8 cellular contexts compared by ENCODE assay signal in genomic region chr2:96010320-96011128, GRCh38. TPM values are rescaled to one million over a fixed set of nuclear protein-coding genes. Genes with fewer than 3 reads are reported as not detected.
A peak's percentile ranks its signal among the peaks of the same experiment; 100 is the strongest.
DNase-seq lines count a peak whose midpoint lies in the region; ATAC-seq, FAIRE-seq and TF ChIP-seq lines count a peak whose summit lies in the region.
"Not testable (repeated sequence)": the region's sequence is repeated elsewhere in the genome, so short reads cannot be mapped to it uniquely, and the experiment has no call there.

No MANE protein-coding gene starts in this region.

- not testable (repeated sequence) for FAIRE-seq in kidney (lab: Jason Lieb, UNC)

- H3K9ac ChIP-seq in Loucy (ENCODE audit: low read depth, low read length, poor library complexity, severe bottlenecking) (peak overlapping the region; percentile 67), kidney (ENCODE audit: low read length in 2 of 2) (peak overlapping the region in 1 of 2 donors; percentile 58), skeletal muscle satellite cell (ENCODE audit: low read depth, low read length) (peak overlapping the region; percentile 69)

- not testable (repeated sequence) for TF ChIP-seq CTCF in Loucy (conservative IDR thresholded peaks at IDR 0.05; ENCODE audit: low read length)
- peak; percentile 3 for TF ChIP-seq CTCF in kidney (IDR thresholded peaks at IDR 0.05; ENCODE audit: borderline replicate concordance, extremely low read depth, insufficient read depth)

- not testable (repeated sequence) for H3K9me2 ChIP-seq in Loucy (replicated peaks; ENCODE audit: low read depth, low read length)

- peak overlapping the region; percentile 81 for H2AFZ ChIP-seq in Loucy (ENCODE audit: low read length)

- intact Hi-C loops in kidney (cut with DNase I): not testable (repeated sequence)

- not testable (repeated sequence) for H3K36me3 Mint-ChIP-seq in activated CD8-positive, alpha-beta memory T cell treated with anti-CD3 and anti-CD28 coated beads, Interleukin-2, amount 10 ng/mL, durations not matched to agents 7 days and 5 days

- H3K4me3 Mint-ChIP-seq in activated CD8-positive, alpha-beta memory T cell treated with anti-CD3 and anti-CD28 coated beads, Interleukin-2, amount 10 ng/mL, durations not matched to agents 7 days and 5 days: peak overlapping the region; percentile 70

- H3K4me3 ChIP-seq in Loucy (ENCODE audit: low read length, poor library complexity, severe bottlenecking) (peak overlapping the region; percentile 73), kidney (ENCODE audit: low read length in 2 of 2) (peak overlapping the region in 1 of 2 donors; percentile 49), skeletal muscle satellite cell (ENCODE audit: low read length) (peak overlapping the region; percentile 68)

- not testable (repeated sequence) for H3K4me1 Mint-ChIP-seq in activated CD8-positive, alpha-beta memory T cell treated with anti-CD3 and anti-CD28 coated beads, Interleukin-2, amount 10 ng/mL, durations not matched to agents 7 days and 5 days

- ATAC-seq in GM18505 (IDR thresholded peaks at IDR 0.05; ENCODE audit: unreplicated experiment) (peak; percentile 99), HG02623 (IDR thresholded peaks at IDR 0.05; ENCODE audit: unreplicated experiment) (peak; percentile 93)
- ATAC-seq in activated CD8-positive, alpha-beta memory T cell treated with anti-CD3 and anti-CD28 coated beads, Interleukin-2, amount 10 ng/mL, durations not matched to agents 7 days and 5 days: peak; percentile 100

- peaks cover 22% of the 10 kb centered on the region for H3K27me3 Mint-ChIP-seq in activated CD8-positive, alpha-beta memory T cell treated with anti-CD3 and anti-CD28 coated beads, Interleukin-2, amount 10 ng/mL, durations not matched to agents 7 days and 5 days

- H3K27ac ChIP-seq in kidney (ENCODE audit: low read depth in 2 of 2, low read length in 2 of 2): peak overlapping the region; percentile 28 to 51

- H4K20me1 ChIP-seq in Loucy (ENCODE audit: insufficient read depth, low read length, poor library complexity, severe bottlenecking): not testable (repeated sequence)

- peak overlapping the region; percentile 57 for H3K27ac Mint-ChIP-seq in activated CD8-positive, alpha-beta memory T cell treated with anti-CD3 and anti-CD28 coated beads, Interleukin-2, amount 10 ng/mL, durations not matched to agents 7 days and 5 days

- CTCF ChIA-PET in activated CD8-positive, alpha-beta memory T cell treated with anti-CD3 and anti-CD28 coated beads, Interleukin-2, amount 10 ng/mL, durations not matched to agents 7 days and 5 days (lab: Charles Lee): interaction anchor here (0.5 to 2.7 kb wide), 3 partner anchors 10 to 96 kb away, joined by 3 to 17 read pairs (median 3); no protein-coding TSS in a partner anchor

- not testable (repeated sequence) for H3K36me3 ChIP-seq in Loucy (ENCODE audit: insufficient read depth, low read length); kidney (ENCODE audit: control insufficient read depth in 1 of 2, insufficient read depth in 2 of 2, low read length in 2 of 2); skeletal muscle satellite cell (ENCODE audit: insufficient read depth, low read length)

- H3F3A ChIP-seq in Loucy (ENCODE audit: low read depth): not testable (repeated sequence)

- not testable (repeated sequence) for H3K9me3 Mint-ChIP-seq in activated CD8-positive, alpha-beta memory T cell treated with anti-CD3 and anti-CD28 coated beads, Interleukin-2, amount 10 ng/mL, durations not matched to agents 7 days and 5 days (ENCODE audit: low read depth)

- not testable (repeated sequence) for H3K9me3 ChIP-seq in Loucy (ENCODE audit: insufficient read depth, low read depth, low read length); kidney (ENCODE audit: control insufficient read depth in 1 of 2, low read length in 2 of 2); skeletal muscle satellite cell (replicated peaks; ENCODE audit: low read length)

- not testable (repeated sequence) for H3K79me2 ChIP-seq in Loucy (ENCODE audit: insufficient read depth, low read length)

- peak overlapping the region; percentile 81 for H3K4me2 ChIP-seq in Loucy (ENCODE audit: low read depth, low read length, poor library complexity, severe bottlenecking)
- peak overlapping the region; percentile 82 for H3K4me2 ChIP-seq in skeletal muscle satellite cell (ENCODE audit: low read length)

- not testable (repeated sequence) for H3K4me1 ChIP-seq in Loucy (ENCODE audit: insufficient read depth, low read length, poor library complexity, severe bottlenecking); kidney (ENCODE audit: control insufficient read depth in 1 of 2, insufficient read depth in 1 of 2, low read depth in 1 of 2, low read length in 2 of 2); skeletal muscle satellite cell (ENCODE audit: control insufficient read depth, insufficient read depth, low read length)

- peak; percentile 97 for DNase-seq in activated CD8-positive, alpha-beta memory T cell treated with anti-CD3 and anti-CD28 coated beads, Interleukin-2, amount 10 ng/mL, durations not matched to agents 7 days and 5 days
- DNase-seq in dermis microvascular lymphatic vessel endothelial cell (ENCODE audit: low read depth in 2 of 2) (peak; percentile 52 to 88), kidney (peak; percentile 98), ureter (ENCODE audit: low spot score) (peak; percentile 96)

- H3K27me3 ChIP-seq in Loucy (ENCODE audit: insufficient read depth, low read length, poor library complexity, severe bottlenecking): not testable (repeated sequence)
- H3K27me3 ChIP-seq in skeletal muscle satellite cell (ENCODE audit: control insufficient read depth, insufficient read depth, low read length): peaks cover 22% of the 10 kb centered on the region

- TF ChIP-seq POLR2A in GM18505 (IDR thresholded peaks at IDR 0.05; ENCODE audit: borderline replicate concordance, extremely low read depth, insufficient read depth, insufficient read length): not testable (repeated sequence)

RNA-seq across cellular contexts. Expression of gene ANKRD36C, which starts 18.9 kb away (rescaled TPM):
- 100 to 1,000 TPM in 1 of 2 experiments, 10 to 100 TPM in 1; 58.8 to 132 TPM for total RNA-seq in activated CD8-positive, alpha-beta memory T cell treated with anti-CD3 and anti-CD28 coated beads, Interleukin-2, amount 10 ng/mL, durations not matched to agents 7 days and 5 days
- 18.8 and 27.5 TPM in 2 replicates for total RNA-seq in dermis microvascular lymphatic vessel endothelial cell
- total RNA-seq in kidney: 26.2 TPM
- 0.15 TPM for polyA plus RNA-seq in kidney (ENCODE audit: insufficient read depth, low read depth, low replicate concordance)
- 26.2 and 36.5 TPM in 2 replicates for total RNA-seq in skeletal muscle satellite cell (2012; rRNA removed)
- total RNA-seq in ureter: 35.7 TPM

RNA-seq across cellular contexts. Expression of gene GPAT2, which starts 24.2 kb away (rescaled TPM):
- total RNA-seq in activated CD8-positive, alpha-beta memory T cell treated with anti-CD3 and anti-CD28 coated beads, Interleukin-2, amount 10 ng/mL, durations not matched to agents 7 days and 5 days: 10 to 100 TPM; 19.6 to 26.7 TPM
- total RNA-seq in dermis microvascular lymphatic vessel endothelial cell: 5.6 and 14.3 TPM in 2 replicates
- total RNA-seq in kidney: 2.7 TPM
- 1.1 TPM for polyA plus RNA-seq in kidney (ENCODE audit: insufficient read depth, low read depth, low replicate concordance)
- total RNA-seq in skeletal muscle satellite cell (2012; rRNA removed): 10.6 and 21.4 TPM in 2 replicates
- 6.7 TPM for total RNA-seq in ureter
